9 cellular contexts compared by ENCODE assay signal in the genomic region with DNA sequence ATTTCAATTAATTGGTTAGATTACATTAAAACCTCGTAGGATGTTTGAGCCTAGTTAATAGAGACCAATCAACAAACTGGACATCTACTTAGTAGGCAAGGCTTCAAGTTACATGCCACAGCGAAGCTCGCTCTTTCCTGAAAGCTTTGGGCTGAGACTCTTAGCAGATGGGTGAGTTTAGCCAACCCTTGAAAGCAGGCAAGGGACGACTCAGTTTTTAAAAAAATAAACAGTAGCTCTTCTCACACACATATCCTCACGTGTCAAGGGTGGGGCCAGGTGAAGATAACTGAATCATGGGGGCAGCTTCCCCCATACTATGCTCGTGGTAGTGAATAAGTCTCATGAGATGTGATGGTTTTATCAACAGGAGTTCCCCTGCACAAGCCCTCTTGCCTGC. TPM values are rescaled to one million over a fixed set of nuclear protein-coding genes. Genes with fewer than 3 reads are reported as not detected.
A peak's percentile ranks its signal among the peaks of the same experiment; 100 is the strongest.
DNase-seq lines count a peak whose midpoint lies in the region; ATAC-seq and TF ChIP-seq lines count a peak whose summit lies in the region.
"Had no signal": no experiment of that assay in that cellular context is flagged by ENCODE, and none has a peak within 500 bp of the region (broad histone marks: within the 10 kb centered on the region; RNA-seq: fewer than 3 reads in every experiment).

No MANE protein-coding gene starts in this region.

- intact Hi-C loops in activated T-helper 1 cell treated with anti-CD3 and anti-CD28 coated beads, Interleukin-12 subunit alpha, Interleukin-12 subunit beta, Interleukin-2, Interleukin-4 antibody, amounts not matched to agents 30 ng/mL and 10 ng/mL and 1 ng/mL, durations not matched to agents 14 hours and 24 hours and 36 hours (cut with micrococcal nuclease), result no loop called here

- H3K36me3 Mint-ChIP-seq in activated T-helper 1 cell treated with anti-CD3 and anti-CD28 coated beads, Interleukin-12 subunit alpha, Interleukin-12 subunit beta, Interleukin-2, Interleukin-4 antibody, amounts not matched to agents 30 ng/mL and 10 ng/mL and 1 ng/mL, durations not matched to agents 14 hours and 24 hours and 36 hours (ENCODE audit: low read depth), result peaks cover 40% of the 10 kb centered on the region

- peak overlapping the region; percentile 77 for H3K27ac ChIP-seq in 22Rv1

- H3K27ac Mint-ChIP-seq in activated T-helper 1 cell treated with anti-CD3 and anti-CD28 coated beads, Interleukin-12 subunit alpha, Interleukin-12 subunit beta, Interleukin-2, Interleukin-4 antibody, amounts not matched to agents 30 ng/mL and 10 ng/mL and 1 ng/mL, durations not matched to agents 14 hours and 24 hours and 36 hours, result peak overlapping the region; percentile 92

- no peaks in the 10 kb centered on the region for H3K27me3 ChIP-seq in HAP-1 (ENCODE audit: low read depth)
- no peaks in the 10 kb centered on the region for H3K27me3 ChIP-seq in kidney epithelial cell (ENCODE audit: control insufficient read depth, insufficient read depth, low read length)

- H3K4me1 ChIP-seq in HAP-1, result peaks cover 16% of the 10 kb centered on the region

- ATAC-seq in HG03097 (IDR thresholded peaks at IDR 0.05; ENCODE audit: low FRiP score, unreplicated experiment) (no peak), GM21786 (IDR thresholded peaks at IDR 0.05; ENCODE audit: unreplicated experiment) (no peak), GM21390 (IDR thresholded peaks at IDR 0.05; ENCODE audit: unreplicated experiment) (no peak)

- H3K4me3 Mint-ChIP-seq in activated T-helper 1 cell treated with anti-CD3 and anti-CD28 coated beads, Interleukin-12 subunit alpha, Interleukin-12 subunit beta, Interleukin-2, Interleukin-4 antibody, amounts not matched to agents 30 ng/mL and 10 ng/mL and 1 ng/mL, durations not matched to agents 14 hours and 24 hours and 36 hours, result peak overlapping the region; percentile 98

- H3K9me3 Mint-ChIP-seq in activated T-helper 1 cell treated with anti-CD3 and anti-CD28 coated beads, Interleukin-12 subunit alpha, Interleukin-12 subunit beta, Interleukin-2, Interleukin-4 antibody, amounts not matched to agents 30 ng/mL and 10 ng/mL and 1 ng/mL, durations not matched to agents 14 hours and 24 hours and 36 hours, result no peaks in the 10 kb centered on the region

- in situ Hi-C loops in HAP-1 (cut with MboI; ENCODE audit: low sequenced_read_pairs), result no loop called here

- H3K4me3 ChIP-seq in HAP-1, result peak overlapping the region; percentile 85
- H3K4me3 ChIP-seq in kidney epithelial cell (ENCODE audit: low read depth, low read length), result peak overlapping the region; percentile 68

- no peaks in the 10 kb centered on the region for H3K9me3 ChIP-seq in HAP-1

- TF ChIP-seq CTCF in 22Rv1 (IDR thresholded peaks at IDR 0.05), result no peak
- no peak for TF ChIP-seq CTCF in kidney epithelial cell (IDR thresholded peaks at IDR 0.05; ENCODE audit: insufficient read depth, low read length, poor library complexity, severe bottlenecking)

- H3K36me3 ChIP-seq in HAP-1 (replicated peaks) (peaks cover 11% of the 10 kb centered on the region), kidney epithelial cell (ENCODE audit: control insufficient read depth, insufficient read depth, low read length) (no peaks in the 10 kb centered on the region)

- H3K4me1 Mint-ChIP-seq in activated T-helper 1 cell treated with anti-CD3 and anti-CD28 coated beads, Interleukin-12 subunit alpha, Interleukin-12 subunit beta, Interleukin-2, Interleukin-4 antibody, amounts not matched to agents 30 ng/mL and 10 ng/mL and 1 ng/mL, durations not matched to agents 14 hours and 24 hours and 36 hours (ENCODE audit: low read depth), result peaks cover 66% of the 10 kb centered on the region

- DNase-seq in HAP-1 (ENCODE audit: low spot score in 2 of 2), result peak in 1 of 2 experiments; percentile 23
- DNase-seq in activated T-helper 1 cell treated with anti-CD3 and anti-CD28 coated beads, Interleukin-12 subunit alpha, Interleukin-12 subunit beta, Interleukin-2, Interleukin-4 antibody, amounts not matched to agents 30 ng/mL and 10 ng/mL and 1 ng/mL, durations not matched to agents 14 hours and 24 hours and 36 hours (ENCODE audit: low spot score), result no peak
- no peak for DNase-seq in kidney epithelial cell (ENCODE audit: low read depth)
- no peak for DNase-seq in NCI-H1105 treated with DMSO at 0.1 percent for 48 hours (lab: John Stamatoyannopoulos, UW)
- DNase-seq: left cardiac atrium had no signal

- no peaks in the 10 kb centered on the region for H3K27me3 Mint-ChIP-seq in activated T-helper 1 cell treated with anti-CD3 and anti-CD28 coated beads, Interleukin-12 subunit alpha, Interleukin-12 subunit beta, Interleukin-2, Interleukin-4 antibody, amounts not matched to agents 30 ng/mL and 10 ng/mL and 1 ng/mL, durations not matched to agents 14 hours and 24 hours and 36 hours (ENCODE audit: insufficient read depth)

RNA-seq across cellular contexts. Expression of a gene that starts 0.8 kb away (rescaled TPM):
- total RNA-seq in activated T-helper 1 cell treated with anti-CD3 and anti-CD28 coated beads, Interleukin-12 subunit alpha, Interleukin-12 subunit beta, Interleukin-2, Interleukin-4 antibody, amounts not matched to agents 30 ng/mL and 10 ng/mL and 1 ng/mL, durations not matched to agents 14 hours and 24 hours and 36 hours, result 23.3 and 27.6 TPM in 2 replicates
- 1.6 and 4.6 TPM in 2 replicates for total RNA-seq in kidney epithelial cell

RNA-seq across cellular contexts. Expression of a gene that starts 40.3 kb away (rescaled TPM):
- total RNA-seq in activated T-helper 1 cell treated with anti-CD3 and anti-CD28 coated beads, Interleukin-12 subunit alpha, Interleukin-12 subunit beta, Interleukin-2, Interleukin-4 antibody, amounts not matched to agents 30 ng/mL and 10 ng/mL and 1 ng/mL, durations not matched to agents 14 hours and 24 hours and 36 hours, result 233 and 237 TPM in 2 replicates
- total RNA-seq in kidney epithelial cell, result 76.1 and 97.9 TPM in 2 replicates
